In genomic region chr9:33124716-33125378, GRCh38 we compare ENCODE assay signal across 9 cellular contexts. TPM values are rescaled to one million over a fixed set of nuclear protein-coding genes. Genes with fewer than 3 reads are reported as not detected.
DNase-seq lines count a peak whose midpoint lies in the region; ATAC-seq and TF ChIP-seq lines count a peak whose summit lies in the region.
"Had no signal": no experiment of that assay in that cellular context is flagged by ENCODE, and none has a peak within 500 bp of the region (broad histone marks: within the 10 kb centered on the region; RNA-seq: fewer than 3 reads in every experiment).

No MANE protein-coding gene starts in this region.

- H3K9me3 ChIP-seq in OCI-LY3 (ENCODE audit: insufficient read depth, low read length) (no peaks in the 10 kb centered on the region), osteoblast (ENCODE audit: low read depth, low read length) (no peaks in the 10 kb centered on the region), gastrocnemius medialis (no peaks in the 10 kb centered on the region)

- H3K4me3 Mint-ChIP-seq in activated CD4-positive, alpha-beta T cell treated with anti-CD3 and anti-CD28 coated beads, Interleukin-2, amount 10 ng/mL, durations not matched to agents 7 days and 5 days: no peak overlapping the region

- no peak overlapping the region for H3K9ac ChIP-seq in OCI-LY3 (ENCODE audit: low read length)

- in situ Hi-C loops in gastrocnemius medialis (cut with MboI; ENCODE audit: low sequenced_read_pairs in 4 of 4): no loop called here

- ATAC-seq in GM21619 (IDR thresholded peaks at IDR 0.05; ENCODE audit: unreplicated experiment) (peak; percentile 50), gastrocnemius medialis (no peak)

- H3K36me3 ChIP-seq in OCI-LY3 (replicated peaks; ENCODE audit: low read depth, low read length) (peaks cover 66% of the 10 kb centered on the region), osteoblast (ENCODE audit: insufficient read depth, low read length) (peaks cover 58% of the 10 kb centered on the region), gastrocnemius medialis (peaks cover 0 to 26% of the 10 kb centered on the region in 2 donors)

- H3K27ac Mint-ChIP-seq in activated CD4-positive, alpha-beta T cell treated with anti-CD3 and anti-CD28 coated beads, Interleukin-2, amount 10 ng/mL, durations not matched to agents 7 days and 5 days: peak overlapping the region; percentile 67

- no peaks in the 10 kb centered on the region for H3K27me3 Mint-ChIP-seq in activated CD4-positive, alpha-beta T cell treated with anti-CD3 and anti-CD28 coated beads, Interleukin-2, amount 10 ng/mL, durations not matched to agents 7 days and 5 days

- peaks cover 30% of the 10 kb centered on the region for H3K4me1 ChIP-seq in OCI-LY3 (ENCODE audit: low read length)
- H3K4me1 ChIP-seq in osteoblast (ENCODE audit: insufficient read depth, low read length): peaks cover 14% of the 10 kb centered on the region
- peaks cover 9 to 27% of the 10 kb centered on the region in 2 donors for H3K4me1 ChIP-seq in gastrocnemius medialis

- POLR2A ChIA-PET in activated CD4-positive, alpha-beta T cell treated with anti-CD3 and anti-CD28 coated beads, Interleukin-2, amount 10 ng/mL, durations not matched to agents 7 days and 5 days (lab: Charles Lee): no interaction called here

- H3K4me2 ChIP-seq in OCI-LY3 (ENCODE audit: low read length) (no peak overlapping the region), osteoblast (ENCODE audit: insufficient read depth, low read length) (no peak overlapping the region)

- TF ChIP-seq POLR2A in gastrocnemius medialis (IDR thresholded peaks at IDR 0.05): no peak

- H3K27ac ChIP-seq in OCI-LY3 (ENCODE audit: low read length): 0 out of 2 replicates have a peak overlapping the region, but pooled peaks have one; percentile 3
- peak overlapping the region; percentile 20 for H3K27ac ChIP-seq in osteoblast (ENCODE audit: low read depth, low read length)
- peak overlapping the region in 2 of 4 donors; percentile 15 to 20 for H3K27ac ChIP-seq in gastrocnemius medialis

- DNase-seq in activated CD4-positive, alpha-beta T cell treated with anti-CD3 and anti-CD28 coated beads, Interleukin-2, amount 10 ng/mL, durations not matched to agents 7 days and 5 days: no peak
- DNase-seq in activated CD4-positive, alpha-beta T cell treated with anti-CD3 and anti-CD28 coated beads, Interleukin-2, amount 50 U/mL, for 48 hours: no peak
- DNase-seq in osteoblast (ENCODE audit: insufficient read length, low spot score, missing footprints) (no peak), GF-D8 (lab: John Stamatoyannopoulos, UW) (no peak), gastrocnemius medialis (no peak), hypothalamus (lab: John Stamatoyannopoulos, UW) (no peak)
- DNase-seq: NCI-H2227 treated with DMSO at 0.1 percent for 48 hours had no signal

- CTCF ChIA-PET in activated CD4-positive, alpha-beta T cell treated with anti-CD3 and anti-CD28 coated beads, Interleukin-2, amount 10 ng/mL, durations not matched to agents 7 days and 5 days (lab: Charles Lee): interaction anchor here (0.6 kb wide), 1 partner anchor 13 kb away, joined by 3 read pairs; no protein-coding TSS in a partner anchor

- H3K79me2 ChIP-seq in OCI-LY3 (ENCODE audit: low read length) (peaks cover 92% of the 10 kb centered on the region), osteoblast (ENCODE audit: insufficient read depth, low read length) (peaks cover 87% of the 10 kb centered on the region)

- intact Hi-C loops in gastrocnemius medialis (cut with DNase I; ENCODE audit: low total_unique reads): no loop called here

- H3K36me3 Mint-ChIP-seq in activated CD4-positive, alpha-beta T cell treated with anti-CD3 and anti-CD28 coated beads, Interleukin-2, amount 10 ng/mL, durations not matched to agents 7 days and 5 days (ENCODE audit: low read depth): peaks cover 37% of the 10 kb centered on the region

- TF ChIP-seq CTCF in OCI-LY3 (IDR thresholded peaks at IDR 0.05; ENCODE audit: low read depth, low read length) (peak; percentile 31; the same call in 1 of the 2 replicates), osteoblast (IDR thresholded peaks at IDR 0.05; ENCODE audit: extremely low read depth, low read depth, low read length) (no peak), gastrocnemius medialis (IDR thresholded peaks at IDR 0.05 in 4 of 5, conservative IDR thresholded peaks at IDR 0.05 in 1 of 5) (no peak)

- H2AFZ ChIP-seq in OCI-LY3 (ENCODE audit: low read depth, low read length): no peak overlapping the region
- no peak overlapping the region for H2AFZ ChIP-seq in osteoblast (ENCODE audit: low read length)

- H4K20me1 ChIP-seq in OCI-LY3 (ENCODE audit: insufficient read depth, low read length): peaks cover 18% of the 10 kb centered on the region; the same call in 1 of the 2 replicates
- peaks cover 38% of the 10 kb centered on the region for H4K20me1 ChIP-seq in osteoblast (ENCODE audit: insufficient read depth, low read length)

- H3K4me1 Mint-ChIP-seq in activated CD4-positive, alpha-beta T cell treated with anti-CD3 and anti-CD28 coated beads, Interleukin-2, amount 10 ng/mL, durations not matched to agents 7 days and 5 days: peaks cover 19% of the 10 kb centered on the region

- no peaks in the 10 kb centered on the region for H3K9me3 Mint-ChIP-seq in activated CD4-positive, alpha-beta T cell treated with anti-CD3 and anti-CD28 coated beads, Interleukin-2, amount 10 ng/mL, durations not matched to agents 7 days and 5 days

- H3K4me3 ChIP-seq in OCI-LY3 (ENCODE audit: low read length) (no peak overlapping the region), osteoblast (ENCODE audit: insufficient read depth, low read length) (no peak overlapping the region), gastrocnemius medialis (no peak overlapping the region)

- H3K27me3 ChIP-seq in OCI-LY3 (ENCODE audit: low read depth, low read length) (no peaks in the 10 kb centered on the region), osteoblast (ENCODE audit: insufficient read depth, low read length) (no peaks in the 10 kb centered on the region), gastrocnemius medialis (no peaks in the 10 kb centered on the region)

RNA-seq across cellular contexts. Expression of gene B4GALT1, which starts 42.3 kb away (rescaled TPM):
- 10 to 100 TPM; 38.8 to 42.4 TPM for total RNA-seq in activated CD4-positive, alpha-beta T cell treated with anti-CD3 and anti-CD28 coated beads, Interleukin-2, amount 10 ng/mL, durations not matched to agents 7 days and 5 days
- total RNA-seq in osteoblast (63.7 and 76.3 TPM in 2 replicates), gastrocnemius medialis (10 to 100 TPM; 24.2 to 56.2 (median 42.7) TPM)

RNA-seq across cellular contexts. Expression of gene SMU1, which starts 48.4 kb away (rescaled TPM):
- total RNA-seq in activated CD4-positive, alpha-beta T cell treated with anti-CD3 and anti-CD28 coated beads, Interleukin-2, amount 10 ng/mL, durations not matched to agents 7 days and 5 days: 10 to 100 TPM; 24.0 to 24.5 TPM
- total RNA-seq in osteoblast (31.1 and 31.8 TPM in 2 replicates), gastrocnemius medialis (10 to 100 TPM; 12.5 to 15.3 (median 13.6) TPM)
